In genomic region chr3:152298393-152299242, GRCh38 we compare ENCODE assay signal across 1 cellular context.
TF ChIP-seq lines count a peak whose summit lies in the region.

No MANE protein-coding gene starts in this region.

TF ChIP-seq in HepG2, 621 proteins besides CTCF, POLR2A, EP300 and RAD21 (continued from another document and continues in another):
- no peak for TF ChIP-seq TFDP2 (CRISPR knock-in tag; IDR thresholded peaks at IDR 0.05)
- no peak for TF ChIP-seq ZNF276 (CRISPR knock-in tag; IDR thresholded peaks at IDR 0.05; ENCODE audit: low read depth)
- TF ChIP-seq ZNF30 (CRISPR knock-in tag; IDR thresholded peaks at IDR 0.05): no peak
- no peak for TF ChIP-seq SRSF1 (optimal IDR thresholded peaks at IDR 0.05; ENCODE audit: low read depth, low read length)
- no peak for TF ChIP-seq PTBP1 (IDR thresholded peaks at IDR 0.05; ENCODE audit: low read depth, low read length, poor library complexity, severe bottlenecking)
- no peak for TF ChIP-seq ZNF75D (CRISPR knock-in tag; IDR thresholded peaks at IDR 0.05; ENCODE audit: borderline replicate concordance)
- no peak for TF ChIP-seq HOXA9 (CRISPR knock-in tag; IDR thresholded peaks at IDR 0.05; ENCODE audit: borderline replicate concordance)
- TF ChIP-seq ZNF230 (CRISPR knock-in tag; IDR thresholded peaks at IDR 0.05): no peak
- TF ChIP-seq ZNF138 (CRISPR knock-in tag; IDR thresholded peaks at IDR 0.05; ENCODE audit: low read depth): no peak
- no peak for TF ChIP-seq ZNF251 (CRISPR knock-in tag; IDR thresholded peaks at IDR 0.05)
- TF ChIP-seq GZF1 (CRISPR knock-in tag; IDR thresholded peaks at IDR 0.05): no peak
- TF ChIP-seq ZNF547 (CRISPR knock-in tag; IDR thresholded peaks at IDR 0.05): no peak
- no peak for TF ChIP-seq IRF1 (CRISPR knock-in tag; IDR thresholded peaks at IDR 0.05; ENCODE audit: low read depth)
- TF ChIP-seq RBFOX2 (IDR thresholded peaks at IDR 0.05; ENCODE audit: low read depth, low read length): peak; percentile 48; the same call in 1 of the 2 replicates
- TF ChIP-seq TEAD3 (CRISPR knock-in tag; optimal IDR thresholded peaks at IDR 0.05; ENCODE audit: borderline replicate concordance): no peak
- no peak for TF ChIP-seq TMF1 (CRISPR knock-in tag; IDR thresholded peaks at IDR 0.05; ENCODE audit: low read depth)
- TF ChIP-seq ZBTB14 (CRISPR knock-in tag; IDR thresholded peaks at IDR 0.05): no peak
- TF ChIP-seq RERE (CRISPR knock-in tag; IDR thresholded peaks at IDR 0.05; ENCODE audit: low read depth): no peak
- no peak for TF ChIP-seq ESRRA (CRISPR knock-in tag; IDR thresholded peaks at IDR 0.05; ENCODE audit: low read depth)
- no peak for TF ChIP-seq ZNF891 (CRISPR knock-in tag; IDR thresholded peaks at IDR 0.05)
- TF ChIP-seq AGO1 (IDR thresholded peaks at IDR 0.05; ENCODE audit: low read depth, low read length, poor library complexity, severe bottlenecking): no peak
- TF ChIP-seq ZNF580 (CRISPR knock-in tag; IDR thresholded peaks at IDR 0.05; ENCODE audit: borderline replicate concordance, low read depth): no peak
- no peak for TF ChIP-seq ETV6 (CRISPR knock-in tag; conservative IDR thresholded peaks at IDR 0.05)
- TF ChIP-seq ZBTB49 (CRISPR knock-in tag; IDR thresholded peaks at IDR 0.05; ENCODE audit: borderline replicate concordance): no peak
- TF ChIP-seq ZNF18 (CRISPR knock-in tag; IDR thresholded peaks at IDR 0.05; ENCODE audit: insufficient replicate concordance): no peak
- TF ChIP-seq ZXDC (CRISPR knock-in tag; IDR thresholded peaks at IDR 0.05): no peak
- TF ChIP-seq ZNF724P (CRISPR knock-in tag; IDR thresholded peaks at IDR 0.05; ENCODE audit: borderline replicate concordance): no peak
- no peak for TF ChIP-seq ZNF207 (IDR thresholded peaks at IDR 0.05; ENCODE audit: borderline replicate concordance)
- TF ChIP-seq EZH2 (conservative IDR thresholded peaks at IDR 0.05; ENCODE audit: low read depth, low read length): no peak
- no peak for TF ChIP-seq TBP (CRISPR knock-in tag; IDR thresholded peaks at IDR 0.05)
- no peak for TF ChIP-seq MTERF4 (CRISPR knock-in tag; IDR thresholded peaks at IDR 0.05)
- no peak for TF ChIP-seq GRHL1 (CRISPR knock-in tag; conservative IDR thresholded peaks at IDR 0.05)
- no peak for TF ChIP-seq ZFP1 (CRISPR knock-in tag; IDR thresholded peaks at IDR 0.05)
